In genomic region chr1:21022279-21023040, GRCh38 we compare ENCODE assay signal across 1 cellular context.
A peak's percentile ranks its signal among the peaks of the same experiment; 100 is the strongest.
TF ChIP-seq lines count a peak whose summit lies in the region.

No MANE protein-coding gene starts in this region.

TF ChIP-seq in HepG2, 621 proteins besides CTCF, POLR2A, EP300 and RAD21 (continued from another document and continues in another):
- TF ChIP-seq, protein P1, sequence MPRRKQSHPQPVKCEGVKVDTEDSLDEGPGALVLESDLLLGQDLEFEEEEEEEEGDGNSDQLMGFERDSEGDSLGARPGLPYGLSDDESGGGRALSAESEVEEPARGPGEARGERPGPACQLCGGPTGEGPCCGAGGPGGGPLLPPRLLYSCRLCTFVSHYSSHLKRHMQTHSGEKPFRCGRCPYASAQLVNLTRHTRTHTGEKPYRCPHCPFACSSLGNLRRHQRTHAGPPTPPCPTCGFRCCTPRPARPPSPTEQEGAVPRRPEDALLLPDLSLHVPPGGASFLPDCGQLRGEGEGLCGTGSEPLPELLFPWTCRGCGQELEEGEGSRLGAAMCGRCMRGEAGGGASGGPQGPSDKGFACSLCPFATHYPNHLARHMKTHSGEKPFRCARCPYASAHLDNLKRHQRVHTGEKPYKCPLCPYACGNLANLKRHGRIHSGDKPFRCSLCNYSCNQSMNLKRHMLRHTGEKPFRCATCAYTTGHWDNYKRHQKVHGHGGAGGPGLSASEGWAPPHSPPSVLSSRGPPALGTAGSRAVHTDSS (CRISPR knock-in tag; conservative IDR thresholded peaks at IDR 0.05) = no peak
- TF ChIP-seq RFX3 (CRISPR knock-in tag; IDR thresholded peaks at IDR 0.05) (no peak), ZMAT3 (CRISPR knock-in tag; conservative IDR thresholded peaks at IDR 0.05) (no peak; the same call in 1 of the 2 replicates), KLF15 (CRISPR knock-in tag; IDR thresholded peaks at IDR 0.05; ENCODE audit: borderline replicate concordance) (no peak), CREM (IDR thresholded peaks at IDR 0.05) (peak; percentile 54; the same call in 1 of the 2 replicates), CREM (CRISPR knock-in tag; IDR thresholded peaks at IDR 0.05) (no peak), HMGXB4 (CRISPR knock-in tag; IDR thresholded peaks at IDR 0.05; ENCODE audit: borderline replicate concordance in 1 of 2, low read depth in 1 of 2) (no peak), PAXIP1 (CRISPR knock-in tag; conservative IDR thresholded peaks at IDR 0.05) (peak; percentile 87), ZNF296 (CRISPR knock-in tag; conservative IDR thresholded peaks at IDR 0.05) (no peak), HIVEP1 (CRISPR knock-in tag; IDR thresholded peaks at IDR 0.05) (no peak), HOXA7 (CRISPR knock-in tag; IDR thresholded peaks at IDR 0.05) (no peak), ELF1 (CRISPR knock-in tag; IDR thresholded peaks at IDR 0.05) (peak; percentile 83), CENPX (CRISPR knock-in tag; IDR thresholded peaks at IDR 0.05) (no peak), ZNF709 (CRISPR knock-in tag; IDR thresholded peaks at IDR 0.05) (no peak), SNRNP70 (IDR thresholded peaks at IDR 0.05; ENCODE audit: low read depth, low read length) (no peak), TRIM24 (CRISPR knock-in tag; IDR thresholded peaks at IDR 0.05) (no peak), IRF2 (CRISPR knock-in tag; IDR thresholded peaks at IDR 0.05) (peak; percentile 90), CBX2 (IDR thresholded peaks at IDR 0.05; ENCODE audit: low read depth, low read length) (no peak), CBX2 (CRISPR knock-in tag; IDR thresholded peaks at IDR 0.05; ENCODE audit: low read depth) (no peak), NFIB (CRISPR knock-in tag; IDR thresholded peaks at IDR 0.05; ENCODE audit: borderline replicate concordance) (no peak), ZNF687 (CRISPR knock-in tag; IDR thresholded peaks at IDR 0.05) (no peak), ZNF142 (CRISPR knock-in tag; IDR thresholded peaks at IDR 0.05) (no peak)
- TF ChIP-seq, protein P2, sequence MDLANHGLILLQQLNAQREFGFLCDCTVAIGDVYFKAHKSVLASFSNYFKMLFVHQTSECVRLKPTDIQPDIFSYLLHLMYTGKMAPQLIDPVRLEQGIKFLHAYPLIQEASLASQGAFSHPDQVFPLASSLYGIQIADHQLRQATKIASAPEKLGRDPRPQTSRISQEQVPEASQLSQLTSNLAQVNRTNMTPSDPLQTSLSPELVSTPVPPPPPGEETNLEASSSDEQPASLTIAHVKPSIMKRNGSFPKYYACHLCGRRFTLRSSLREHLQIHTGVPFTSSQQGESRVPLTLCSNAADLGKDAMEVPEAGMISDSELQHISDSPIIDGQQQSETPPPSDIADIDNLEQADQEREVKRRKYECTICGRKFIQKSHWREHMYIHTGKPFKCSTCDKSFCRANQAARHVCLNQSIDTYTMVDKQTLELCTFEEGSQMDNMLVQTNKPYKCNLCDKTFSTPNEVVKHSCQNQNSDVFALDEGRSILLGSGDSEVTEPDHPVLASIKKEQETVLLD (CRISPR knock-in tag; IDR thresholded peaks at IDR 0.05; ENCODE audit: low read depth) = no peak
- TF ChIP-seq, protein P3, sequence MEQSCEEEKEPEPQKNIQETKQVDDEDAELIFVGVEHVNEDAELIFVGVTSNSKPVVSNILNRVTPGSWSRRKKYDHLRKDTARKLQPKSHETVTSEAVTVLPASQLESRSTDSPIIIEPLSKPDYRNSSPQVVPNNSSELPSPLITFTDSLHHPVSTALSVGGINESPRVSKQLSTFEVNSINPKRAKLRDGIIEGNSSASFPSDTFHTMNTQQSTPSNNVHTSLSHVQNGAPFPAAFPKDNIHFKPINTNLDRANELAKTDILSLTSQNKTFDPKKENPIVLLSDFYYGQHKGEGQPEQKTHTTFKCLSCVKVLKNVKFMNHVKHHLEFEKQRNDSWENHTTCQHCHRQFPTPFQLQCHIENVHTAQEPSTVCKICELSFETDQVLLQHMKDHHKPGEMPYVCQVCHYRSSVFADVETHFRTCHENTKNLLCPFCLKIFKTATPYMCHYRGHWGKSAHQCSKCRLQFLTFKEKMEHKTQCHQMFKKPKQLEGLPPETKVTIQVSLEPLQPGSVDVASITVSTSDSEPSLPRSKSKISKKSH (CRISPR knock-in tag; IDR thresholded peaks at IDR 0.05; ENCODE audit: borderline replicate concordance) = no peak
- TF ChIP-seq, protein P4, sequence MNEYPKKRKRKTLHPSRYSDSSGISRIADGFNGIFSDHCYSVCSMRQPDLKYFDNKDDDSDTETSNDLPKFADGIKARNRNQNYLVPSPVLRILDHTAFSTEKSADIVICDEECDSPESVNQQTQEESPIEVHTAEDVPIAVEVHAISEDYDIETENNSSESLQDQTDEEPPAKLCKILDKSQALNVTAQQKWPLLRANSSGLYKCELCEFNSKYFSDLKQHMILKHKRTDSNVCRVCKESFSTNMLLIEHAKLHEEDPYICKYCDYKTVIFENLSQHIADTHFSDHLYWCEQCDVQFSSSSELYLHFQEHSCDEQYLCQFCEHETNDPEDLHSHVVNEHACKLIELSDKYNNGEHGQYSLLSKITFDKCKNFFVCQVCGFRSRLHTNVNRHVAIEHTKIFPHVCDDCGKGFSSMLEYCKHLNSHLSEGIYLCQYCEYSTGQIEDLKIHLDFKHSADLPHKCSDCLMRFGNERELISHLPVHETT (CRISPR knock-in tag; conservative IDR thresholded peaks at IDR 0.05) = no peak
- TF ChIP-seq, protein P5, sequence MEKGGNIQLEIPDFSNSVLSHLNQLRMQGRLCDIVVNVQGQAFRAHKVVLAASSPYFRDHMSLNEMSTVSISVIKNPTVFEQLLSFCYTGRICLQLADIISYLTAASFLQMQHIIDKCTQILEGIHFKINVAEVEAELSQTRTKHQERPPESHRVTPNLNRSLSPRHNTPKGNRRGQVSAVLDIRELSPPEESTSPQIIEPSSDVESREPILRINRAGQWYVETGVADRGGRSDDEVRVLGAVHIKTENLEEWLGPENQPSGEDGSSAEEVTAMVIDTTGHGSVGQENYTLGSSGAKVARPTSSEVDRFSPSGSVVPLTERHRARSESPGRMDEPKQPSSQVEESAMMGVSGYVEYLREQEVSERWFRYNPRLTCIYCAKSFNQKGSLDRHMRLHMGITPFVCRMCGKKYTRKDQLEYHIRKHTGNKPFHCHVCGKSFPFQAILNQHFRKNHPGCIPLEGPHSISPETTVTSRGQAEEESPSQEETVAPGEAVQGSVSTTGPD (CRISPR knock-in tag; IDR thresholded peaks at IDR 0.05) = no peak
